Comparison of ENCODE assay signal across 8 cellular contexts in the genomic region with DNA sequence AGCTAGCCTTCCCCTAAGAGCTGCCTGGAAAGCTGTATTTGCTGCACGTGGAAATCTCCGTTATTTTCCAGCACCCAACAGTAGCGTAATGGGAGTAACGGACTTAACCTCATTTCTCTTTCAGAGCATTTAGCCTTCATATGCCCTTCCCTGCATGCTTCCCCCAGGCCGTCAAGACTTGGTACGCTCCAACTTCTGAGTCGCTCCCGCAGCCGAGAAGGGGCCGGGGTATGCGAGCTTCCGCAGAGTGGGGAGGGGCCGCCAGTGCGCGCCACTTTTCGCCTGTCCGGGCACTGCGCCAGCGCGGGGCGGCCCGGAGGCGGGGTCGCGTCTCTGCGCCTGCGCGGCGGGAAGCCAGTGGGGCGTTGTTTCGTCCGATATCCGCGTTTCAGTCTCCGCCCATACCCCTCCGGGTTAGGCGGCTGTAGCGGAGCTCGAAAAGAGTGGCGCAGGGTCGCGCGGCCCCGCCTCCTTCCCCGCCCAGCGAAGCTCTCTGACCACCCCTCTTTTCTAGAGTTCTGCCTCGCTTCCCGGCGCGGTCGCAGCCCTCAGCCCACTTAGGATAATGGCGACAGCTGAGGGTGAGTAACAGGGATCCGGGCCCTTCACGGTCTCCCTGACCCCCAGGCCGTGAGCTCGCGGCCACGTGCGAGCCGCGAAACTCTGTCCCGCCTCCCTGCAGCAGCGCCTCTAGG. TPM values are rescaled to one million over a fixed set of nuclear protein-coding genes. Genes with fewer than 3 reads are reported as not detected.
DNase-seq lines count a peak whose midpoint lies in the region; ATAC-seq and TF ChIP-seq lines count a peak whose summit lies in the region.

Gene PAICS (plus strand): TSS at position 513 of the 695 bp plus-strand sequence. CDS start 53 bp downstream, at position 566.

- ATAC-seq in HG02571 (IDR thresholded peaks at IDR 0.05; ENCODE audit: unreplicated experiment) (peak; percentile 67), omental fat pad (ENCODE audit: low FRiP score) (peak; percentile 96)

- H3K27ac Mint-ChIP-seq in activated naive CD4-positive, alpha-beta T cell treated with anti-CD3 and anti-CD28 coated beads, Interleukin-2, amount 50 U/mL, for 24 hours = peak within 1 kb of the TSS; percentile 95

- H3K4me2 ChIP-seq in SK-N-SH = peak within 1 kb of the TSS; percentile 97

- 0% methylated on average over 6 of the region's 63 CpGs for WGBS in SK-N-SH (ENCODE audit: low lambda C conversion rate)
- 0% methylated on average over 18 to 42 of the region's 63 CpGs for WGBS in testis, 2 donors

- no peak for TF ChIP-seq CTCF in SK-N-SH (IDR thresholded peaks at IDR 0.05)
- no peak for TF ChIP-seq CTCF in omental fat pad (IDR thresholded peaks at IDR 0.05)
- no peak for TF ChIP-seq CTCF in testis (IDR thresholded peaks at IDR 0.05)

- TF ChIP-seq RAD21 in SK-N-SH (IDR thresholded peaks at IDR 0.05; ENCODE audit: low read length) = no peak

- peaks cover 57% of the 10 kb centered on the region for H3K4me1 Mint-ChIP-seq in activated naive CD4-positive, alpha-beta T cell treated with anti-CD3 and anti-CD28 coated beads, Interleukin-2, amount 50 U/mL, for 24 hours

- H3K36me3 ChIP-seq in SK-N-SH (replicated peaks in 1 of 2; ENCODE audit: control insufficient read depth in 1 of 2, insufficient read depth in 2 of 2, low read length in 1 of 2) = peaks cover under 1 to 2% of the 10 kb centered on the region in 2 experiments
- no peaks in the 10 kb centered on the region for H3K36me3 ChIP-seq in testis (ENCODE audit: low read depth, missing control alignments)

- H3K79me2 ChIP-seq in SK-N-SH (ENCODE audit: insufficient read depth) = peaks cover 86% of the 10 kb centered on the region

- H3K4me1 ChIP-seq in SK-N-SH (ENCODE audit: control insufficient read depth in 1 of 2, insufficient read depth in 2 of 2, low read depth in 1 of 2, low read length in 1 of 2) (peaks cover 2 to 6% of the 10 kb centered on the region in 2 experiments; a peak in 3 of 4 replicates), testis (no peaks in the 10 kb centered on the region)

- H4K20me1 ChIP-seq in SK-N-SH (ENCODE audit: insufficient read depth) = peaks cover 9% of the 10 kb centered on the region; the same call in 1 of the 2 replicates

- peaks cover 12% of the 10 kb centered on the region for H3F3A ChIP-seq in SK-N-SH (replicated peaks; ENCODE audit: insufficient read depth)

- DNase-seq in GM04504 (ENCODE audit: low read depth) (peak; percentile 81), NCI-H1048 (lab: John Stamatoyannopoulos, UW) (peak; percentile 92), SK-N-SH (peak; percentile 93), glomerular endothelial cell (ENCODE audit: extremely low read depth, low read depth, low spot score) (no peak), omental fat pad (ENCODE audit: low spot score) (peak; percentile 71), testis (peak; percentile 96)

- peak within 1 kb of the TSS; percentile 89 for H3K9ac ChIP-seq in SK-N-SH

- H3K36me3 Mint-ChIP-seq in activated naive CD4-positive, alpha-beta T cell treated with anti-CD3 and anti-CD28 coated beads, Interleukin-2, amount 50 U/mL, for 24 hours = peaks cover 15% of the 10 kb centered on the region

- intact Hi-C loops in testis (cut with DNase I; ENCODE audit: low total_unique reads) = no loop called here

- H3K9me3 Mint-ChIP-seq in activated naive CD4-positive, alpha-beta T cell treated with anti-CD3 and anti-CD28 coated beads, Interleukin-2, amount 50 U/mL, for 24 hours = no peaks in the 10 kb centered on the region

- POLR2A ChIA-PET in SK-N-SH (lab: Yijun Ruan, JAX) = interaction anchor here (0.7 to 2.9 kb wide), 11 partner anchors 16 to 542 kb away, joined by 3 to 29 read pairs (median 6); partner anchors contain the start of genes AASDH, CEP135, NOA1 and SRP72

- H3K27me3 ChIP-seq in SK-N-SH (ENCODE audit: insufficient read depth) (no peaks in the 10 kb centered on the region), testis (no peaks in the 10 kb centered on the region)

- peak within 1 kb of the TSS; percentile 95 for H3K4me3 Mint-ChIP-seq in activated naive CD4-positive, alpha-beta T cell treated with anti-CD3 and anti-CD28 coated beads, Interleukin-2, amount 50 U/mL, for 24 hours

- no peaks in the 10 kb centered on the region for H3K9me2 ChIP-seq in SK-N-SH

- TF ChIP-seq POLR2A in testis (IDR thresholded peaks at IDR 0.05) = no peak

- H3K9me3 ChIP-seq in SK-N-SH (no peaks in the 10 kb centered on the region), testis (no peaks in the 10 kb centered on the region)

- TF ChIP-seq EP300 in SK-N-SH (IDR thresholded peaks at IDR 0.05; ENCODE audit: borderline replicate concordance in 1 of 2, low read depth in 1 of 2, low read length in 1 of 2) = no peak

- H3K4me3 ChIP-seq in SK-N-SH (ENCODE audit: low read depth in 2 of 2, low read length in 1 of 2) (peak within 1 kb of the TSS; percentile 74 to 87), testis (peak within 1 kb of the TSS; percentile 78 to 85)

- H3K27ac ChIP-seq in SK-N-SH (ENCODE audit: low read depth in 2 of 2, low read length in 1 of 2) (peak within 1 kb of the TSS; percentile 95 to 96), testis (peak within 1 kb of the TSS; percentile 89 to 97)

- CTCF ChIA-PET in SK-N-SH (lab: Yijun Ruan, JAX) = interaction anchor here (0.8 to 2.6 kb wide), 8 partner anchors 10 to 487 kb away, joined by 3 to 21 read pairs (median 4); partner anchors contain the start of genes AASDH and CEP135

- H3K27me3 Mint-ChIP-seq in activated naive CD4-positive, alpha-beta T cell treated with anti-CD3 and anti-CD28 coated beads, Interleukin-2, amount 50 U/mL, for 24 hours = no peaks in the 10 kb centered on the region

- peak within 1 kb of the TSS; percentile 89 for H2AFZ ChIP-seq in SK-N-SH (ENCODE audit: low read depth)

TF ChIP-seq in SK-N-SH, 30 proteins besides CTCF, POLR2A, EP300 and RAD21 (continues in another document):
- peak; percentile 97 for TF ChIP-seq MAX (IDR thresholded peaks at IDR 0.05; ENCODE audit: low read depth)
- TF ChIP-seq FOSL2 (IDR thresholded peaks at IDR 0.05; ENCODE audit: borderline replicate concordance, low read depth) = no peak
- TF ChIP-seq GABPA (IDR thresholded peaks at IDR 0.05; ENCODE audit: low read depth) = no peak; the same call in 1 of the 2 replicates
- peak; percentile 94 for TF ChIP-seq MXI1 (IDR thresholded peaks at IDR 0.05; ENCODE audit: low read depth, low read length)
- TF ChIP-seq NFIC (IDR thresholded peaks at IDR 0.05; ENCODE audit: borderline replicate concordance) = peak; percentile 91
- no peak; the same call in 1 of the 2 replicates for TF ChIP-seq USF1 (IDR thresholded peaks at IDR 0.05; ENCODE audit: borderline replicate concordance, low read depth)
- TF ChIP-seq, protein P1, sequence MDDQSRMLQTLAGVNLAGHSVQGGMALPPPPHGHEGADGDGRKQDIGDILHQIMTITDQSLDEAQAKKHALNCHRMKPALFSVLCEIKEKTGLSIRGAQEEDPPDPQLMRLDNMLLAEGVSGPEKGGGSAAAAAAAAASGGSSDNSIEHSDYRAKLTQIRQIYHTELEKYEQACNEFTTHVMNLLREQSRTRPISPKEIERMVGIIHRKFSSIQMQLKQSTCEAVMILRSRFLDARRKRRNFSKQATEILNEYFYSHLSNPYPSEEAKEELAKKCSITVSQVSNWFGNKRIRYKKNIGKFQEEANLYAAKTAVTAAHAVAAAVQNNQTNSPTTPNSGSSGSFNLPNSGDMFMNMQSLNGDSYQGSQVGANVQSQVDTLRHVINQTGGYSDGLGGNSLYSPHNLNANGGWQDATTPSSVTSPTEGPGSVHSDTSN (IDR thresholded peaks at IDR 0.05) = no peak
- TF ChIP-seq, protein P2, sequence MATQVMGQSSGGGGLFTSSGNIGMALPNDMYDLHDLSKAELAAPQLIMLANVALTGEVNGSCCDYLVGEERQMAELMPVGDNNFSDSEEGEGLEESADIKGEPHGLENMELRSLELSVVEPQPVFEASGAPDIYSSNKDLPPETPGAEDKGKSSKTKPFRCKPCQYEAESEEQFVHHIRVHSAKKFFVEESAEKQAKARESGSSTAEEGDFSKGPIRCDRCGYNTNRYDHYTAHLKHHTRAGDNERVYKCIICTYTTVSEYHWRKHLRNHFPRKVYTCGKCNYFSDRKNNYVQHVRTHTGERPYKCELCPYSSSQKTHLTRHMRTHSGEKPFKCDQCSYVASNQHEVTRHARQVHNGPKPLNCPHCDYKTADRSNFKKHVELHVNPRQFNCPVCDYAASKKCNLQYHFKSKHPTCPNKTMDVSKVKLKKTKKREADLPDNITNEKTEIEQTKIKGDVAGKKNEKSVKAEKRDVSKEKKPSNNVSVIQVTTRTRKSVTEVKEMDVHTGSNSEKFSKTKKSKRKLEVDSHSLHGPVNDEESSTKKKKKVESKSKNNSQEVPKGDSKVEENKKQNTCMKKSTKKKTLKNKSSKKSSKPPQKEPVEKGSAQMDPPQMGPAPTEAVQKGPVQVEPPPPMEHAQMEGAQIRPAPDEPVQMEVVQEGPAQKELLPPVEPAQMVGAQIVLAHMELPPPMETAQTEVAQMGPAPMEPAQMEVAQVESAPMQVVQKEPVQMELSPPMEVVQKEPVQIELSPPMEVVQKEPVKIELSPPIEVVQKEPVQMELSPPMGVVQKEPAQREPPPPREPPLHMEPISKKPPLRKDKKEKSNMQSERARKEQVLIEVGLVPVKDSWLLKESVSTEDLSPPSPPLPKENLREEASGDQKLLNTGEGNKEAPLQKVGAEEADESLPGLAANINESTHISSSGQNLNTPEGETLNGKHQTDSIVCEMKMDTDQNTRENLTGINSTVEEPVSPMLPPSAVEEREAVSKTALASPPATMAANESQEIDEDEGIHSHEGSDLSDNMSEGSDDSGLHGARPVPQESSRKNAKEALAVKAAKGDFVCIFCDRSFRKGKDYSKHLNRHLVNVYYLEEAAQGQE (IDR thresholded peaks at IDR 0.05; ENCODE audit: low read depth, low read length) = 0 out of 2 replicates have a peak, but pooled peaks have one; percentile 3
- TF ChIP-seq SMC3 (IDR thresholded peaks at IDR 0.05; ENCODE audit: low read depth, low read length) = no peak
- TF ChIP-seq JUND (IDR thresholded peaks at IDR 0.05) = no peak
- TF ChIP-seq RFX5 (IDR thresholded peaks at IDR 0.05; ENCODE audit: low read length) = no peak

RNA-seq across cellular contexts. Expression of gene PAICS, which starts in this region (rescaled TPM):
- 90.0 and 124 TPM in 2 replicates for polyA plus RNA-seq in SK-N-SH (2012; rRNA removed)
- polyA plus RNA-seq in SK-N-SH (2012; cell fraction: cytosol; rRNA removed) = 125 and 132 TPM in 2 replicates
- 48.7 and 102 TPM in 2 replicates for polyA plus RNA-seq in SK-N-SH (2012; cell fraction: nucleus; rRNA removed)
- total RNA-seq in glomerular endothelial cell = 56.0 and 59.6 TPM in 2 replicates
- 10 to 100 TPM; 23.2 to 59.1 (median 29.0) TPM for total RNA-seq in omental fat pad
- 10 to 100 TPM; 65.8 to 69.0 TPM for total RNA-seq in testis
- polyA plus RNA-seq in testis (ENCODE audit: insufficient read depth, low read depth, low replicate concordance) = 62.2 TPM
